Comparison of ENCODE assay signal across 1 cellular context in the genomic region with DNA sequence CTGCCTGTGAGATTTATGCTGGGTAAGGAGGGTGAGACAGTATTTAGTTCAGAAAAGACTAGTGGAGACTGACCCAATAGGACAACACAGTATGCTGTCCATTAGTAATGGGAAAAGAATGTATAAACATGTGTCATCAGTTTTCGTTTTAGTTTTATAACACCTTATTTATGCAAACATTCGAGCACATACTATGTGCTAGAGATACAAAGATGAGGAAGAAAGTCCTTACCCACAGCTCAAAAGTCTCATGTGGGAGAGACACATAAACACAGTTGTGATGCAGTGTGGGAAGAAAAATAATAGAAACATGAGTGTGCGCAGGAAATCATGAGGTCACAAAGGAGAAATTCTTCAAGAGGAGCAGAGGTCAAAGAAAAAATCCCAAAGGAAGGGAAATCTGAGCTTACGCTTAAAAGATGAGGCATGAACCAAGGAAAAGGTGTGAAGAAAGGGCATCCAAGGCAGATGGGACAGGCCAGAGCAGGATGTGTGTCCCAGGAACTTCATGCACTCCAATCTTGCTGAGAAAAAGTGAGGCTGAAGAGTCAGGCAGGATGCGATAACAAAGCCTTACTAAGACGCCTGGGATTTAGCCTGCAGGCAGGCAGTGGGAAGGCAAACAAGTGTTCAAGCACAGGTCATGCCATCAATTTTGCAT.
TF ChIP-seq lines count a peak whose summit lies in the region.

No MANE protein-coding gene starts in this region.

TF ChIP-seq in WTC11, 78 proteins besides CTCF, POLR2A, EP300 and RAD21 (continued from another document):
- TF ChIP-seq, protein P1, sequence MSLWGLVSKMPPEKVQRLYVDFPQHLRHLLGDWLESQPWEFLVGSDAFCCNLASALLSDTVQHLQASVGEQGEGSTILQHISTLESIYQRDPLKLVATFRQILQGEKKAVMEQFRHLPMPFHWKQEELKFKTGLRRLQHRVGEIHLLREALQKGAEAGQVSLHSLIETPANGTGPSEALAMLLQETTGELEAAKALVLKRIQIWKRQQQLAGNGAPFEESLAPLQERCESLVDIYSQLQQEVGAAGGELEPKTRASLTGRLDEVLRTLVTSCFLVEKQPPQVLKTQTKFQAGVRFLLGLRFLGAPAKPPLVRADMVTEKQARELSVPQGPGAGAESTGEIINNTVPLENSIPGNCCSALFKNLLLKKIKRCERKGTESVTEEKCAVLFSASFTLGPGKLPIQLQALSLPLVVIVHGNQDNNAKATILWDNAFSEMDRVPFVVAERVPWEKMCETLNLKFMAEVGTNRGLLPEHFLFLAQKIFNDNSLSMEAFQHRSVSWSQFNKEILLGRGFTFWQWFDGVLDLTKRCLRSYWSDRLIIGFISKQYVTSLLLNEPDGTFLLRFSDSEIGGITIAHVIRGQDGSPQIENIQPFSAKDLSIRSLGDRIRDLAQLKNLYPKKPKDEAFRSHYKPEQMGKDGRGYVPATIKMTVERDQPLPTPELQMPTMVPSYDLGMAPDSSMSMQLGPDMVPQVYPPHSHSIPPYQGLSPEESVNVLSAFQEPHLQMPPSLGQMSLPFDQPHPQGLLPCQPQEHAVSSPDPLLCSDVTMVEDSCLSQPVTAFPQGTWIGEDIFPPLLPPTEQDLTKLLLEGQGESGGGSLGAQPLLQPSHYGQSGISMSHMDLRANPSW (CRISPR knock-in tag; conservative IDR thresholded peaks at IDR 0.05; ENCODE audit: low read depth), result no peak
- TF ChIP-seq, protein P2, sequence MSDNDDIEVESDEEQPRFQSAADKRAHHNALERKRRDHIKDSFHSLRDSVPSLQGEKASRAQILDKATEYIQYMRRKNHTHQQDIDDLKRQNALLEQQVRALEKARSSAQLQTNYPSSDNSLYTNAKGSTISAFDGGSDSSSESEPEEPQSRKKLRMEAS (CRISPR knock-in tag; IDR thresholded peaks at IDR 0.05), result no peak
- TF ChIP-seq ZNF232 (CRISPR knock-in tag; IDR thresholded peaks at IDR 0.05), result no peak
